ENCODE assay signal across 12 cellular contexts in the genomic region with DNA sequence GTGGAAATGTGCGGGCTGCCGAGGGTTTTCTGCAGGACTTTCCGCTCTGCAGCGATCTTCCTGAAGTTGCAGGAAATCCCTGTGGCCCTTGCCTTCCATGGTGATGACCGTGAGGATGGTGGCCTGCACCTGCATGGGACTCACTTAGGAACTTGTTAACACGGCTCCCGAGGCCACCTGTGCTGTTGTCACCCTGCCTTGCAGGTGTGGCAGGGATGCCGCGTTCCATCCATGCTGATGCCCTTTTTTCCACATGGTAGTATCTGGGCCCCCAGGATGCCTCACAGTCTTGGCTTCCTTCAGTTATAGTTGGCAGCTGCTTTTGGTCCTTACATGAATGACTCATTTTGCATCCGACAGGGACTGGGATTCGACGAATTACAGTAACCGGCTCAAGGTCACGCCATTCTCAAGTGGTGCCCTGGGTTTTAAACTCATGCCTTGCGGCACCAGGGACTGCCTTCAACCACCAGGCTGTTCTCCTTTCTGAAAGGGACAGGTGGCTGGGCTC. TPM values are rescaled to one million over a fixed set of nuclear protein-coding genes. Genes with fewer than 3 reads are reported as not detected.
DNase-seq lines count a peak whose midpoint lies in the region; ATAC-seq and TF ChIP-seq lines count a peak whose summit lies in the region.
"Had no signal": no experiment of that assay in that cellular context is flagged by ENCODE, and none has a peak within 500 bp of the region (broad histone marks: within the 10 kb centered on the region; RNA-seq: fewer than 3 reads in every experiment).

No MANE protein-coding gene starts in this region.

- H3K36me3 Mint-ChIP-seq in stimulated activated naive B cell treated with anti-CD40 and anti-IgM and Interleukin-4, amounts not matched to agents 10 μg/mL and 1 μg/mL and 100 μg/mL, for 72 hours = peaks cover 51 to 61% of the 10 kb centered on the region in 2 donors
- H3K36me3 Mint-ChIP-seq in type B pancreatic cell = peaks cover 8% of the 10 kb centered on the region

- no peak overlapping the region for H3K4me3 Mint-ChIP-seq in stimulated activated naive B cell treated with anti-CD40 and anti-IgM and Interleukin-4, amounts not matched to agents 10 μg/mL and 1 μg/mL and 100 μg/mL, for 72 hours
- H3K4me3 Mint-ChIP-seq in type B pancreatic cell = no peak overlapping the region
- H3K4me3 Mint-ChIP-seq: activated CD8-positive, alpha-beta T cell treated with anti-CD3 and anti-CD28 coated beads, Interleukin-2, amount 10 ng/mL, durations not matched to agents 7 days and 5 days had no signal

- no peak overlapping the region for H3K4me3 ChIP-seq in adipocyte (ENCODE audit: low read length)
- no peak overlapping the region for H3K4me3 ChIP-seq in fibroblast of villous mesenchyme (ENCODE audit: low read depth, low read length)
- peak overlapping the region in 1 of 3 donors; percentile 30 for H3K4me3 ChIP-seq in skeletal muscle tissue (ENCODE audit: low read length in 3 of 3)

- H3K9me3 Mint-ChIP-seq in stimulated activated naive B cell treated with anti-CD40 and anti-IgM and Interleukin-4, amounts not matched to agents 10 μg/mL and 1 μg/mL and 100 μg/mL, for 72 hours = peaks cover 0 to 7% of the 10 kb centered on the region in 2 donors
- H3K9me3 Mint-ChIP-seq in type B pancreatic cell = no peaks in the 10 kb centered on the region

- H3K4me1 ChIP-seq in adipocyte (ENCODE audit: control insufficient read depth, insufficient read depth, low read length) (no peaks in the 10 kb centered on the region), skeletal muscle tissue (ENCODE audit: control insufficient read depth in 3 of 3, insufficient read depth in 3 of 3, low read length in 3 of 3) (peaks cover 13 to 19% (median 15%) of the 10 kb centered on the region in 3 donors)

- H3K27ac Mint-ChIP-seq in stimulated activated naive B cell treated with anti-CD40 and anti-IgM and Interleukin-4, amounts not matched to agents 10 μg/mL and 1 μg/mL and 100 μg/mL, for 72 hours = no peak overlapping the region
- H3K27ac Mint-ChIP-seq in type B pancreatic cell = no peak overlapping the region
- H3K27ac Mint-ChIP-seq: activated CD8-positive, alpha-beta T cell treated with anti-CD3 and anti-CD28 coated beads, Interleukin-2, amount 10 ng/mL, durations not matched to agents 7 days and 5 days had no signal

- no peaks in the 10 kb centered on the region for H3K9me3 ChIP-seq in adipocyte (ENCODE audit: control insufficient read depth, low read length)
- H3K9me3 ChIP-seq in skeletal muscle tissue (ENCODE audit: control insufficient read depth in 3 of 3, low read length in 3 of 3) = no peaks in the 10 kb centered on the region

- H3K36me3 ChIP-seq in adipocyte (ENCODE audit: control insufficient read depth, insufficient read depth, low read length, severe bottlenecking) (peaks cover 4% of the 10 kb centered on the region), skeletal muscle tissue (ENCODE audit: control insufficient read depth in 3 of 3, insufficient read depth in 3 of 3, low read length in 3 of 3) (peaks cover 0 to 5% (median 0%) of the 10 kb centered on the region in 3 donors)

- no peak for TF ChIP-seq CTCF in fibroblast of villous mesenchyme (IDR thresholded peaks at IDR 0.05; ENCODE audit: insufficient read depth, low read depth, low read length)
- TF ChIP-seq CTCF in type B pancreatic cell (conservative IDR thresholded peaks at IDR 0.05) = no peak

- no peak for ATAC-seq in GM18868 (IDR thresholded peaks at IDR 0.05; ENCODE audit: unreplicated experiment)
- no peak for ATAC-seq in stimulated activated naive B cell treated with anti-CD40 and anti-IgM and Interleukin-4, amounts not matched to agents 10 μg/mL and 1 μg/mL and 100 μg/mL, for 72 hours (replicated peaks)
- ATAC-seq: activated CD8-positive, alpha-beta T cell treated with anti-CD3 and anti-CD28 coated beads, Interleukin-2, amount 10 ng/mL, durations not matched to agents 7 days and 5 days had no signal

- no peaks in the 10 kb centered on the region for H3K27me3 ChIP-seq in adipocyte (replicated peaks; ENCODE audit: control insufficient read depth, insufficient read depth, low read length)
- H3K27me3 ChIP-seq in skeletal muscle tissue (ENCODE audit: control insufficient read depth in 3 of 3, insufficient read depth in 3 of 3, low read length in 3 of 3) = no peaks in the 10 kb centered on the region

- no peaks in the 10 kb centered on the region for H3K27me3 Mint-ChIP-seq in stimulated activated naive B cell treated with anti-CD40 and anti-IgM and Interleukin-4, amounts not matched to agents 10 μg/mL and 1 μg/mL and 100 μg/mL, for 72 hours
- no peaks in the 10 kb centered on the region for H3K27me3 Mint-ChIP-seq in type B pancreatic cell

- H3K27ac ChIP-seq in skeletal muscle tissue (ENCODE audit: low read depth, low read length) = peak overlapping the region; percentile 52
- H3K27ac ChIP-seq: KMS-11 had no signal

- peaks cover 39 to 57% of the 10 kb centered on the region in 2 donors for H3K4me1 Mint-ChIP-seq in stimulated activated naive B cell treated with anti-CD40 and anti-IgM and Interleukin-4, amounts not matched to agents 10 μg/mL and 1 μg/mL and 100 μg/mL, for 72 hours
- peaks cover 11% of the 10 kb centered on the region for H3K4me1 Mint-ChIP-seq in type B pancreatic cell (ENCODE audit: unreplicated experiment)

- DNase-seq in HCEC 1CT = peak; percentile 27
- DNase-seq in adipocyte (ENCODE audit: low read depth) = peak; percentile 83
- peak; percentile 36 for DNase-seq in fibroblast of villous mesenchyme (ENCODE audit: low read depth)
- no peak for DNase-seq in stimulated activated naive B cell treated with anti-CD40 and anti-IgM and Interleukin-4, amounts not matched to agents 10 μg/mL and 1 μg/mL and 100 μg/mL, for 72 hours
- no peak for DNase-seq in type B pancreatic cell (ENCODE audit: extremely low spot score, unreplicated experiment)
- DNase-seq in NCI-H128 (lab: John Stamatoyannopoulos, UW; ENCODE audit: unreplicated experiment) = no peak
- DNase-seq: activated CD8-positive, alpha-beta T cell treated with anti-CD3 and anti-CD28 coated beads, Interleukin-2, amount 10 ng/mL, durations not matched to agents 7 days and 5 days; mesendoderm; NCI-H526 treated with DMSO at 0.1 percent for 48 hours had no signal

- H3K9ac ChIP-seq in adipocyte (ENCODE audit: low read length) (no peak overlapping the region), skeletal muscle tissue (ENCODE audit: low read depth in 1 of 3, low read length in 3 of 3) (peak overlapping the region in 1 of 3 donors; percentile 8)
- H3K9ac ChIP-seq: KMS-11 had no signal

RNA-seq across cellular contexts. Expression of gene SYNJ2, which starts 37.2 kb away (rescaled TPM):
- total RNA-seq in fibroblast of villous mesenchyme (36.7 and 53.1 TPM in 2 replicates), skeletal muscle tissue (8.4 TPM), type B pancreatic cell (ENCODE audit: low replicate concordance) (17.0 and 31.2 TPM in 2 replicates)

Comparison
In these comparisons a context has a peak if more than half of its experiments do, and no peak if none do; other contexts are left out.
1. DNase-seq: peak in HCEC 1CT (single experiment), adipocyte (single experiment) and fibroblast of villous mesenchyme (single experiment); none in stimulated activated naive B cell treated with anti-CD40 and anti-IgM and Interleukin-4, amounts not matched to agents 10 μg/mL and 1 μg/mL and 100 μg/mL, for 72 hours (single experiment), type B pancreatic cell (single experiment) and NCI-H128 (single experiment).